In genomic region chr5:8553364-8553763, GRCh38 we compare ENCODE assay signal across 16 cellular contexts.
DNase-seq lines count a peak whose midpoint lies in the region; FAIRE-seq lines count a peak whose summit lies in the region.
"Had no signal": no experiment of that assay in that cellular context is flagged by ENCODE, and none has a peak within 500 bp of the region (broad histone marks: within the 10 kb centered on the region; RNA-seq: fewer than 3 reads in every experiment).

No MANE protein-coding gene starts in this region.

- DNase-seq in RCC 7860 (ENCODE audit: low spot score), result no peak
- no peak for DNase-seq in NCI-H1105 (lab: John Stamatoyannopoulos, UW)
- no peak for DNase-seq in GDM1 (lab: John Stamatoyannopoulos, UW)
- DNase-seq: ACHN; AML-193; Caco-2; Calu3; CD4-positive, alpha-beta T cell; CD8-positive, alpha-beta T cell; DMS79 treated with DMSO at 0.1 percent for 48 hours; GF-D8 had no signal

- FAIRE-seq in A204.1 (lab: Jason Lieb, UNC) (peak; percentile 9), RCC 7860 (lab: Jason Lieb, UNC) (peak; percentile 71), endometrium (lab: Jason Lieb, UNC) (peak; percentile 12)
- FAIRE-seq: D721Med, GM12891, GM19239 had no signal
